Comparison of ENCODE assay signal across 1 cellular context in the genomic region with DNA sequence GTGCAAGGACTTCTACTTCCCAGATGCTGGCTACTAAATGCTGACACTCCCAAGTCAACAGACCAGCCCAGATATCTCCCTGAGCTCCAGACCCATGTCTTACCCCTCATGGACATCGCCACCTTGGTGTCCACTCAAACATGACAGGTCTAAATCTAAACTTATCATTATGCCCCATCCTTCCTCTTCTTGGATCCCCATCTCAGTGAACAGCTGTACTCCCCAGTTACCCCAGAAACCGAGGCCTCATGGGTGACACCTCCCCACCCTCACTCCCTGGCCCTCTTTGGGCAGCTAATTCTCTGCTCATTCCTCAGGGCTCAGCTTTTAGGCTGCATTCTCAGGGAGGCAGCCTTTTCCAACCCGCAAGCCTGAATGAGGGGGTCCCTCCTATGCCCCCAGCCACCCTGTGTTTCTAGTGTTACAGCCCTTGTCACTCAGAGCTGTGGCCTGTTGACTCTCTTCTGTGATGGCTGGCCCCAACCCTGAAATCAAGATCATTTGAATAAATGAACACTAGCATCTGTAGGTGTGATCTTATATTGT.
TF ChIP-seq lines count a peak whose summit lies in the region.

No MANE protein-coding gene starts in this region.

TF ChIP-seq in K562, 482 proteins besides CTCF, POLR2A, EP300 and RAD21:
- no peak for TF ChIP-seq COPS2 (conservative IDR thresholded peaks at IDR 0.05)
- TF ChIP-seq TFAP4 (CRISPR knock-in tag; IDR thresholded peaks at IDR 0.05; ENCODE audit: borderline replicate concordance) = peak; percentile 49; the same call in 1 of the 2 replicates
